In genomic region chr2:45024600-45025291, GRCh38 we compare ENCODE assay signal across 1 cellular context.
TF ChIP-seq lines count a peak whose summit lies in the region.

No MANE protein-coding gene starts in this region.

TF ChIP-seq in HepG2, 621 proteins besides CTCF, POLR2A, EP300 and RAD21 (continued from another document):
- no peak for TF ChIP-seq RARA (CRISPR knock-in tag; IDR thresholded peaks at IDR 0.05)
- no peak for TF ChIP-seq ETV6 (CRISPR knock-in tag; conservative IDR thresholded peaks at IDR 0.05)
- TF ChIP-seq SOX5 (CRISPR knock-in tag; IDR thresholded peaks at IDR 0.05; ENCODE audit: borderline replicate concordance) = no peak
- peak; percentile 66; the same call in 1 of the 2 replicates for TF ChIP-seq NFE2L2 (IDR thresholded peaks at IDR 0.05; ENCODE audit: low read length)
- no peak for TF ChIP-seq AFF4 (CRISPR knock-in tag; IDR thresholded peaks at IDR 0.05)
- no peak for TF ChIP-seq POLR2AphosphoS2 (IDR thresholded peaks at IDR 0.05; ENCODE audit: low read depth, low read length)
- no peak for TF ChIP-seq ZNF484 (CRISPR knock-in tag; IDR thresholded peaks at IDR 0.05; ENCODE audit: borderline replicate concordance, low read depth)
- no peak for TF ChIP-seq RBAK (CRISPR knock-in tag; IDR thresholded peaks at IDR 0.05)
- TF ChIP-seq CREB1 (IDR thresholded peaks at IDR 0.05) = peak; percentile 19; the same call in 1 of the 2 replicates
- TF ChIP-seq CREB1 (CRISPR knock-in tag; IDR thresholded peaks at IDR 0.05) = no peak
